Comparison of ENCODE assay signal across 8 cellular contexts in the genomic region with DNA sequence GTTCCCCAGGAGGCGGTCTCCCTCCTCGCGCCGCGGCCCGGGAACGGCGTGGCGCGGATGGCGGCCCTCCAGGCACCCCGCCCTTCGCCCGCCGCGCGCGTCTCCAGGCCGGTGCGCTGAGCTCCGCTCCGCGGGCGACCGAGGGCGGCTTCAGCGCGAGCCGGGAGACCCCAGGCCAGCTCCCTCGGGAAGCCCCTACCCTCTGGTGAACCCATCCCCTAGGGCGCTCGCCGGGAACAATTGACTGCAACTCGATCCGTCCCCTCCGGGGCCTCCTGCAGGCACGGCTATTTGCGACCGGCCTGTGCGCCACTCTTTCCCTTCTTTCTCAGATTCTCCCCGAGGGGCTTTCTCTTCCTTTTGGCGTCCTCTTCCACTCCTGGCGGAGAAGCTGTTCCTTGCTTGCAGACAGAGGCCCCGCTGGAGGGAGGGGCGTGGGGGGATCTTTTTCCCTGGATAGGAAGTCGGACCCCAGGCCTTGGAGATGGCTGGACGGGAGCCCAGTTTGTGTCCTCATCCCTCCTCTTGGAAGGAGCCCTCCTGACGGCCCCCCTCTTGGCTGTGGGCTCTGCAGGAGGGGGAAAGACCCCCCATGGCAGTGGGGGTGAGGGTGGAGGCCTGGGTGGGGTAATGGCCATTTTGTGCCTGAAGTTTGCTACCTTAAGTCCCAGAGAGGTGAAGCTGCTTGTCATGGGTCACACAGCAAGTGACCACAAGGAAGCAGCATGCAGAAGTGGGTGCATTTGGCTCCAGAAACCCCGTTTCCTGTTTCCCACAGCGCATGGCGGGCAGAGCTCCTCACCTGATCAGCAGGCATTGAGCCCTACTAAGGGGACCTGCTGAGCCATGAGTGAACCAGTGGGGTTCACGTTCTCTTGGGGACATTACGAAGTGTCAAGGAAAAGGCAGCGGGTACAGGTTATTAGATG. TPM values are rescaled to one million over a fixed set of nuclear protein-coding genes. Genes with fewer than 3 reads are reported as not detected.
DNase-seq lines count a peak whose midpoint lies in the region; ATAC-seq and TF ChIP-seq lines count a peak whose summit lies in the region.

No MANE protein-coding gene starts in this region.

- peak overlapping the region; percentile 64 to 79 (median 71) for H3K27ac ChIP-seq in upper lobe of left lung

- peak overlapping the region; percentile 49 to 63 (median 60) for H3K4me3 ChIP-seq in upper lobe of left lung

- H3K4me1 Mint-ChIP-seq in activated naive CD4-positive, alpha-beta T cell treated with anti-CD3 and anti-CD28 coated beads for 36 hours (ENCODE audit: low read depth), result peaks cover 22% of the 10 kb centered on the region
- peaks cover 56% of the 10 kb centered on the region for H3K4me1 Mint-ChIP-seq in chondrocyte (ENCODE audit: low read depth)
- H3K4me1 Mint-ChIP-seq in memory B cell, result peaks cover 17% of the 10 kb centered on the region

- peak overlapping the region; percentile 67 for H3K4me3 Mint-ChIP-seq in activated naive CD4-positive, alpha-beta T cell treated with anti-CD3 and anti-CD28 coated beads for 36 hours
- H3K4me3 Mint-ChIP-seq in chondrocyte (ENCODE audit: unreplicated experiment) (peak overlapping the region; percentile 96), memory B cell (peak overlapping the region; percentile 76)

- CTCF ChIA-PET in activated naive CD4-positive, alpha-beta T cell treated with anti-CD3 and anti-CD28 coated beads for 36 hours (lab: Charles Lee), result interaction anchor here (0.5 to 1.8 kb wide), 7 partner anchors 35 to 717 kb away, joined by 3 to 9 read pairs (median 3); no protein-coding TSS in a partner anchor

- H3K9me3 ChIP-seq in upper lobe of left lung, result no peaks in the 10 kb centered on the region

- no peaks in the 10 kb centered on the region for H3K36me3 ChIP-seq in upper lobe of left lung

- TF ChIP-seq POLR2A in upper lobe of left lung (IDR thresholded peaks at IDR 0.05), result no peak

- intact Hi-C loops in activated naive CD4-positive, alpha-beta T cell treated with anti-CD3 and anti-CD28 coated beads for 36 hours (cut with micrococcal nuclease), result loop anchor here (1.0 kb wide), 1 partner anchor 70 kb away; no protein-coding TSS in a partner anchor

- peaks cover 0 to 22% (median 8%) of the 10 kb centered on the region in 4 donors for H3K27me3 ChIP-seq in upper lobe of left lung

- H3K27me3 Mint-ChIP-seq in activated naive CD4-positive, alpha-beta T cell treated with anti-CD3 and anti-CD28 coated beads for 36 hours (ENCODE audit: low read depth), result peaks cover 23% of the 10 kb centered on the region
- H3K27me3 Mint-ChIP-seq in chondrocyte (ENCODE audit: low read depth), result no peaks in the 10 kb centered on the region
- peaks cover 13% of the 10 kb centered on the region for H3K27me3 Mint-ChIP-seq in memory B cell

- DNase-seq in activated naive CD4-positive, alpha-beta T cell treated with anti-CD3 and anti-CD28 coated beads for 36 hours, result peak; percentile 28
- DNase-seq in activated naive CD4-positive, alpha-beta T cell treated with anti-CD3 and anti-CD28 coated beads, Interleukin-2, amount 50 U/mL, for 16 hours, result no peak
- peak; percentile 23 for DNase-seq in NCI-H510A (lab: John Stamatoyannopoulos, UW)
- DNase-seq in chondrocyte (ENCODE audit: low spot score), result no peak
- no peak for DNase-seq in memory B cell (ENCODE audit: low spot score in 2 of 2)
- DNase-seq in upper lobe of left lung, result peak in 1 of 2 donors; percentile 88
- DNase-seq in epidermal melanocyte (ENCODE audit: insufficient read length, low spot score), result no peak
- DNase-seq in GDM1 (lab: John Stamatoyannopoulos, UW), result no peak

- peak overlapping the region; percentile 72 for H3K27ac Mint-ChIP-seq in activated naive CD4-positive, alpha-beta T cell treated with anti-CD3 and anti-CD28 coated beads for 36 hours
- H3K27ac Mint-ChIP-seq in chondrocyte (ENCODE audit: unreplicated experiment) (peak overlapping the region; percentile 99), memory B cell (peak overlapping the region; percentile 55)

- ATAC-seq in memory B cell (ENCODE audit: low read depth), result no peak
- ATAC-seq in upper lobe of left lung (ENCODE audit: low FRiP score in 2 of 2), result peak in 1 of 2 donors; percentile 22

- peaks cover 55 to 82% (median 64%) of the 10 kb centered on the region in 4 donors for H3K4me1 ChIP-seq in upper lobe of left lung

- 11 to 16% methylated on average over 20 to 34 of the region's 54 CpGs for WGBS in upper lobe of left lung, 2 donors

- no peaks in the 10 kb centered on the region for H3K36me3 Mint-ChIP-seq in activated naive CD4-positive, alpha-beta T cell treated with anti-CD3 and anti-CD28 coated beads for 36 hours (ENCODE audit: low read depth)
- H3K36me3 Mint-ChIP-seq in chondrocyte (ENCODE audit: low read depth), result peaks cover 10% of the 10 kb centered on the region
- no peaks in the 10 kb centered on the region for H3K36me3 Mint-ChIP-seq in memory B cell

- TF ChIP-seq CTCF in chondrocyte (IDR thresholded peaks at IDR 0.05) (no peak), upper lobe of left lung (IDR thresholded peaks at IDR 0.05) (no peak)

- TF ChIP-seq EP300 in upper lobe of left lung (IDR thresholded peaks at IDR 0.05), result no peak

- no peaks in the 10 kb centered on the region for H3K9me3 Mint-ChIP-seq in activated naive CD4-positive, alpha-beta T cell treated with anti-CD3 and anti-CD28 coated beads for 36 hours
- H3K9me3 Mint-ChIP-seq in chondrocyte (ENCODE audit: low read depth) (no peaks in the 10 kb centered on the region), memory B cell (no peaks in the 10 kb centered on the region)

RNA-seq across cellular contexts. Expression of a gene that starts 2.3 kb away (rescaled TPM):
- total RNA-seq in activated naive CD4-positive, alpha-beta T cell treated with anti-CD3 and anti-CD28 coated beads for 36 hours, result 10 to 100 TPM; 17.9 to 18.4 TPM
- total RNA-seq in chondrocyte (166 to 210 TPM (median 167 TPM) in 3 replicates), upper lobe of left lung (10 to 100 TPM in 5 of 6 donors, 1 to 10 TPM in 1; 9.7 to 77.3 (median 25.5) TPM)

Comparison
In these comparisons a context has a peak if more than half of its experiments do, and no peak if none do; other contexts are left out.
1. DNase-seq: peak in activated naive CD4-positive, alpha-beta T cell treated with anti-CD3 and anti-CD28 coated beads for 36 hours (single experiment) and NCI-H510A (single experiment); none in activated naive CD4-positive, alpha-beta T cell treated with anti-CD3 and anti-CD28 coated beads, Interleukin-2, amount 50 U/mL, for 16 hours (single experiment), chondrocyte (single experiment), memory B cell (0 of 2), epidermal melanocyte (single experiment) and GDM1 (single experiment).
2. Peak in every context shown above with its lines, with median percentiles within 50 percentile points of each other: H3K27ac Mint-ChIP-seq and H3K4me3 Mint-ChIP-seq.